In genomic region chr2:98805412-98806265, GRCh38 we compare ENCODE assay signal across 9 cellular contexts.
DNase-seq lines count a peak whose midpoint lies in the region; ATAC-seq and TF ChIP-seq lines count a peak whose summit lies in the region.
"Had no signal": no experiment of that assay in that cellular context is flagged by ENCODE, and none has a peak within 500 bp of the region (broad histone marks: within the 10 kb centered on the region; RNA-seq: fewer than 3 reads in every experiment).

No MANE protein-coding gene starts in this region.

- no peak overlapping the region for H3K9ac ChIP-seq in GM23248

- no peak overlapping the region for H3K4me3 Mint-ChIP-seq in immature natural killer cell

- H3K4me1 ChIP-seq in GM23248 (ENCODE audit: insufficient read depth) (no peaks in the 10 kb centered on the region), PC-9 (replicated peaks; ENCODE audit: insufficient read depth) (peaks cover 20% of the 10 kb centered on the region)

- POLR2A ChIA-PET in PC-9 (lab: Charles Lee; ENCODE audit: unreplicated experiment), result interaction anchor here (0.5 to 0.7 kb wide), 3 partner anchors 19 to 290 kb away, joined by 3 to 4 read pairs (median 3); no protein-coding TSS in a partner anchor

- H3K9me3 Mint-ChIP-seq in immature natural killer cell, result no peaks in the 10 kb centered on the region

- DNase-seq in GM23248 (peak; percentile 70), PC-9 (peak in 1 of 2 experiments; percentile 59), fibroblast of peridontal ligament (ENCODE audit: extremely low read depth) (peak; percentile 19), renal cortical epithelial cell (ENCODE audit: low read depth) (peak; percentile 80), NCI-H526 treated with DMSO at 0.1 percent for 48 hours (lab: John Stamatoyannopoulos, UW) (no peak), immature natural killer cell (no peak)

- H2AFZ ChIP-seq in GM23248, result no peak overlapping the region
- H2AFZ ChIP-seq in PC-9, result no peak overlapping the region

- H3K4me3 ChIP-seq in GM23248, result no peak overlapping the region
- no peak overlapping the region for H3K4me3 ChIP-seq in PC-9
- H3K4me3 ChIP-seq: suprapubic skin had no signal

- in situ Hi-C loops in GM23248 (cut with MboI), result no loop called here

- H3K4me2 ChIP-seq in GM23248 (ENCODE audit: unreplicated experiment), result no peak overlapping the region
- peak overlapping the region; percentile 2; the same call in 1 of the 2 replicates for H3K4me2 ChIP-seq in PC-9

- intact Hi-C loops in PC-9 (cut with micrococcal nuclease; ENCODE audit: unreplicated experiment), result no loop called here

- H3K9me3 ChIP-seq in GM23248 (ENCODE audit: low read depth), result no peaks in the 10 kb centered on the region
- H3K9me3 ChIP-seq in PC-9 (ENCODE audit: insufficient read depth, low read depth), result no peaks in the 10 kb centered on the region
- H3K9me3 ChIP-seq: suprapubic skin had no signal

- H3K4me1 Mint-ChIP-seq in immature natural killer cell, result peaks cover 4 to 13% of the 10 kb centered on the region in 2 donors

- H4K20me1 ChIP-seq in GM23248 (ENCODE audit: insufficient read depth), result no peaks in the 10 kb centered on the region
- no peaks in the 10 kb centered on the region for H4K20me1 ChIP-seq in PC-9 (ENCODE audit: insufficient read depth)

- H3K79me2 ChIP-seq in GM23248 (ENCODE audit: insufficient read depth) (no peaks in the 10 kb centered on the region), PC-9 (ENCODE audit: low read depth) (no peaks in the 10 kb centered on the region)

- H3K27me3 ChIP-seq in GM23248 (replicated peaks; ENCODE audit: insufficient read depth) (no peaks in the 10 kb centered on the region; the same call in 1 of the 2 replicates), PC-9 (ENCODE audit: insufficient read depth, low read depth) (no peaks in the 10 kb centered on the region)
- H3K27me3 ChIP-seq: suprapubic skin had no signal

- H3K36me3 Mint-ChIP-seq in immature natural killer cell, result peaks cover 0 to 8% (median 0%) of the 10 kb centered on the region in 3 donors

- BruUV-seq in PC-9 (replicated peaks; lab: Mats Ljungman, UMichigan), result no TSS peak

- CTCF ChIA-PET in PC-9 (lab: Charles Lee), result no interaction called here

- no peak overlapping the region for H3K27ac ChIP-seq in GM23248
- peak overlapping the region; percentile 27 for H3K27ac ChIP-seq in PC-9
- H3K27ac ChIP-seq: suprapubic skin had no signal

- WGBS in GM23248 (ENCODE audit: low coverage in 1 of 2, low lambda C conversion rate in 2 of 2, missing lambda C conversion rate in 2 of 2), 2 experiments, result 60% methylated on average over 11 to 12 of the region's 12 CpGs

- TF ChIP-seq CTCF in PC-9 (conservative IDR thresholded peaks at IDR 0.05), result no peak

- ATAC-seq in GM21529 (IDR thresholded peaks at IDR 0.05; ENCODE audit: unreplicated experiment), result no peak
- ATAC-seq in HG02763 (IDR thresholded peaks at IDR 0.05; ENCODE audit: unreplicated experiment), result no peak

- H3K9me2 ChIP-seq in GM23248 (ENCODE audit: insufficient read depth) (no peaks in the 10 kb centered on the region), PC-9 (ENCODE audit: insufficient read depth) (no peaks in the 10 kb centered on the region)

- no peaks in the 10 kb centered on the region for H3K36me3 ChIP-seq in GM23248 (ENCODE audit: low read depth)
- H3K36me3 ChIP-seq in PC-9 (ENCODE audit: low read depth), result no peaks in the 10 kb centered on the region
- H3K36me3 ChIP-seq: suprapubic skin had no signal

- H3K27ac Mint-ChIP-seq in immature natural killer cell, result peak overlapping the region in 1 of 6 donors; percentile 40

- H3K27me3 Mint-ChIP-seq in immature natural killer cell (ENCODE audit: low read depth in 3 of 3), result no peaks in the 10 kb centered on the region

- no peaks in the 10 kb centered on the region for H3F3A ChIP-seq in GM23248 (ENCODE audit: insufficient read depth)
- H3F3A ChIP-seq in PC-9 (ENCODE audit: insufficient read depth, low read depth), result peaks cover 4% of the 10 kb centered on the region; the same call in 1 of the 2 replicates

Comparison
In these comparisons a context has a peak if more than half of its experiments do, and no peak if none do; other contexts are left out.
1. DNase-seq: peak in GM23248 (single experiment), fibroblast of peridontal ligament (single experiment) and renal cortical epithelial cell (single experiment); none in NCI-H526 treated with DMSO at 0.1 percent for 48 hours (single experiment) and immature natural killer cell (0 of 3).